8 cellular contexts compared by ENCODE assay signal in genomic region chr9:98031169-98031568, GRCh38.
"Had no signal": no experiment of that assay in that cellular context is flagged by ENCODE, and none has a peak within 500 bp of the region (broad histone marks: within the 10 kb centered on the region; RNA-seq: fewer than 3 reads in every experiment).

No MANE protein-coding gene starts in this region.

- FAIRE-seq: HepG2 had no signal

- H3K4me2 ChIP-seq: KMS-11 had no signal

- H3K36me3 ChIP-seq: HAP-1 had no signal

- DNase-seq: GOT3, H7, KBM-7 had no signal

- ATAC-seq: HCT116, HepG2 had no signal

- H3K27ac ChIP-seq: KMS-11 had no signal

- H2AFZ ChIP-seq: GM23248 had no signal

- H3K4me3 ChIP-seq: GM23248, HAP-1 had no signal

- H3K9me3 ChIP-seq: HAP-1 had no signal

- H3K9ac ChIP-seq: GM23248, KMS-11 had no signal
